Comparison of ENCODE assay signal across 24 cellular contexts in the genomic region with DNA sequence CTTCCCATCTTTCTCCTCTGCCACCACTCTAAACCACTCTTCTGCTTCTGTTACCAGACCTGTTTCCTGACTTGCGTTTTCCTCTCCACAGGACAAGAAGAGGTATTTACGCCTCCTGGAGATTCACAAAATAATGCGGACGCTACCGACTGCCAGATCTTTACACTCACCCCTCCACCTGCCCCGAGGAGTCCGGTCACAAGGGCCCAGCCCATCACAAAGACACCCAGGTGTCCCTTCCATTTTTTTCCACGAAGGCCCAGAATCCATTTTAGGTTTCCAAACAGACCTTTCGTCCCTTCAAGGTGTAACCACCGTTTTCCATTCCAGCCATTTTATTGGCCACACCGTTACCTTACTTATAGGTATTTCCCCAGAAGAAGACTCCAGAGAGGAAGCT. TPM values are rescaled to one million over a fixed set of nuclear protein-coding genes. Genes with fewer than 3 reads are reported as not detected.
DNase-seq lines count a peak whose midpoint lies in the region; ATAC-seq, FAIRE-seq and TF ChIP-seq lines count a peak whose summit lies in the region.
"Had no signal": no experiment of that assay in that cellular context is flagged by ENCODE, and none has a peak within 500 bp of the region (broad histone marks: within the 10 kb centered on the region; RNA-seq: fewer than 3 reads in every experiment).

No MANE protein-coding gene starts in this region.

- H3K27me3 ChIP-seq in GM23338 (ENCODE audit: insufficient read depth) (no peaks in the 10 kb centered on the region), K562 (ENCODE audit: control insufficient read depth in 2 of 2, insufficient read depth in 2 of 2, low read length in 2 of 2) (peaks cover 5 to 11% of the 10 kb centered on the region in 2 experiments; a peak in 3 of 5 replicates), neural progenitor cell (no peaks in the 10 kb centered on the region)
- no peaks in the 10 kb centered on the region for H3K27me3 ChIP-seq in effector memory CD4-positive, alpha-beta T cell (replicated peaks; ENCODE audit: control insufficient read depth, insufficient read depth, low read length, poor library complexity, severe bottlenecking)
- H3K27me3 ChIP-seq: BLaER1 had no signal

- WGBS in K562 (ENCODE audit: insufficient coverage, low coverage, missing lambda C conversion rate): 12% methylated on average over 11 of the region's 11 CpGs

- no peak for TF ChIP-seq RAD21 in K562 (CRISPR knock-in tag; conservative IDR thresholded peaks at IDR 0.05 in 1 of 2, IDR thresholded peaks at IDR 0.05 in 1 of 2)

- no TSS peak for BruUV-seq in K562 (replicated peaks; lab: Mats Ljungman, UMichigan)

- H3K36me3 Mint-ChIP-seq in GM23338 (ENCODE audit: low read depth): peaks cover 8% of the 10 kb centered on the region; the same call in 2 of the 3 replicates
- H3K36me3 Mint-ChIP-seq in neural progenitor cell: no peaks in the 10 kb centered on the region
- H3K36me3 Mint-ChIP-seq: CD14-positive monocyte; CD4-positive, alpha-beta memory T cell; CD4-positive, CD25-positive, alpha-beta regulatory T cell had no signal

- H3K36me3 ChIP-seq in GM23338 (ENCODE audit: insufficient read depth) (no peaks in the 10 kb centered on the region), K562 (ENCODE audit: control insufficient read depth, insufficient read depth, low read length) (no peaks in the 10 kb centered on the region), neural progenitor cell (no peaks in the 10 kb centered on the region)
- H3K36me3 ChIP-seq in effector memory CD4-positive, alpha-beta T cell (ENCODE audit: control insufficient read depth, insufficient read depth, low read length): no peaks in the 10 kb centered on the region
- H3K36me3 ChIP-seq: BE2C, BLaER1 had no signal

- H3K4me1 Mint-ChIP-seq in GM23338: peaks cover 8% of the 10 kb centered on the region
- peaks cover 4% of the 10 kb centered on the region for H3K4me1 Mint-ChIP-seq in neural progenitor cell
- H3K4me1 Mint-ChIP-seq: CD4-positive, CD25-positive, alpha-beta regulatory T cell had no signal

- POLR2A ChIA-PET in K562 (lab: Yijun Ruan, JAX): no interaction called here

- in situ Hi-C loops in K562 (cut with MboI): no loop called here

- H2AFZ ChIP-seq in GM23338 (peak overlapping the region; percentile 58; the same call in 1 of the 2 replicates), K562 (ENCODE audit: low read depth, low read length) (no peak overlapping the region), neural progenitor cell (replicated peaks) (peak overlapping the region; percentile 13)

- H4K20me1 ChIP-seq in GM23338 (replicated peaks; ENCODE audit: insufficient read depth) (no peaks in the 10 kb centered on the region), K562 (replicated peaks; ENCODE audit: control insufficient read depth, insufficient read depth, low read length) (no peaks in the 10 kb centered on the region), neural progenitor cell (ENCODE audit: low read depth) (no peaks in the 10 kb centered on the region)
- H4K20me1 ChIP-seq: BLaER1 had no signal

- H3K4me3 ChIP-seq in GM23338: no peak overlapping the region
- H3K4me3 ChIP-seq in K562: no peak overlapping the region
- no peak overlapping the region for H3K4me3 ChIP-seq in neural progenitor cell
- no peak overlapping the region for H3K4me3 ChIP-seq in effector memory CD4-positive, alpha-beta T cell (ENCODE audit: insufficient read depth, low read depth, low read length, poor library complexity, severe bottlenecking)
- H3K4me3 ChIP-seq: BLaER1 had no signal

- H3K9me3 ChIP-seq in K562 (replicated peaks; ENCODE audit: control insufficient read depth, insufficient read depth, low read depth, low read length) (no peaks in the 10 kb centered on the region), neural progenitor cell (ENCODE audit: low read depth) (no peaks in the 10 kb centered on the region)
- H3K9me3 ChIP-seq in effector memory CD4-positive, alpha-beta T cell (ENCODE audit: control insufficient read depth, low read length): no peaks in the 10 kb centered on the region
- H3K9me3 ChIP-seq: BE2C had no signal

- H3K9ac ChIP-seq in K562 (ENCODE audit: insufficient read depth in 1 of 2, low read depth in 2 of 2, low read length in 2 of 2) (no peak overlapping the region), neural progenitor cell (no peak overlapping the region)
- H3K9ac ChIP-seq: BLaER1 had no signal

- no peaks in the 10 kb centered on the region for H3F3A ChIP-seq in GM23338 (replicated peaks; ENCODE audit: low read depth)
- H3F3A ChIP-seq in neural progenitor cell (ENCODE audit: low read depth): no peaks in the 10 kb centered on the region

- no peak for ATAC-seq in GM23338
- ATAC-seq in K562: no peak
- no peak for ATAC-seq in HG03354 (IDR thresholded peaks at IDR 0.05; ENCODE audit: poor library complexity, severe bottlenecking, unreplicated experiment)

- TF ChIP-seq CTCF in GM23338 (conservative IDR thresholded peaks at IDR 0.05; ENCODE audit: low read depth in 2 of 2) (no peak), K562 (IDR thresholded peaks at IDR 0.05 in 2 of 3, conservative IDR thresholded peaks at IDR 0.05 in 1 of 3; ENCODE audit: insufficient read depth in 2 of 3, low read depth in 1 of 3, low read length in 3 of 3) (no peak), neural progenitor cell (IDR thresholded peaks at IDR 0.05) (no peak)

- H3K27ac ChIP-seq in GM23338 (ENCODE audit: low read depth) (no peak overlapping the region), K562 (ENCODE audit: extremely low read depth, low read depth, low read length) (no peak overlapping the region), neural progenitor cell (no peak overlapping the region)
- H3K27ac ChIP-seq in effector memory CD4-positive, alpha-beta T cell (ENCODE audit: insufficient read depth, low read length, poor library complexity, severe bottlenecking): no peak overlapping the region
- H3K27ac ChIP-seq: BLaER1 had no signal

- no peaks in the 10 kb centered on the region for H3K9me1 ChIP-seq in K562 (ENCODE audit: control insufficient read depth, insufficient read depth, low read length)

- no peak for TF ChIP-seq POLR2A in K562 (conservative IDR thresholded peaks at IDR 0.05)

- H3K4me3 Mint-ChIP-seq in GM23338: no peak overlapping the region
- no peak overlapping the region for H3K4me3 Mint-ChIP-seq in neural progenitor cell
- H3K4me3 Mint-ChIP-seq: CD14-positive monocyte; CD4-positive, alpha-beta memory T cell; CD4-positive, CD25-positive, alpha-beta regulatory T cell; CD8-positive, alpha-beta memory T cell had no signal

- H3K9me3 Mint-ChIP-seq in GM23338 (peaks cover 19% of the 10 kb centered on the region), neural progenitor cell (peaks cover 5% of the 10 kb centered on the region)
- H3K9me3 Mint-ChIP-seq: CD4-positive, alpha-beta memory T cell; CD8-positive, alpha-beta memory T cell had no signal

- no peak for FAIRE-seq in K562 (lab: Jason Lieb, UNC)
- FAIRE-seq: A204.1, G401.6, GM12891, GM19239 had no signal

- no peak for TF ChIP-seq EP300 in K562 (IDR thresholded peaks at IDR 0.05; ENCODE audit: low read length)

- intact Hi-C loops in K562 (cut with micrococcal nuclease): no loop called here

- no peaks in the 10 kb centered on the region for H3K79me2 ChIP-seq in GM23338 (replicated peaks; ENCODE audit: insufficient read depth)
- H3K79me2 ChIP-seq in K562 (ENCODE audit: control insufficient read depth, insufficient read depth, low read length): no peaks in the 10 kb centered on the region
- H3K79me2 ChIP-seq in neural progenitor cell (ENCODE audit: low read depth): no peaks in the 10 kb centered on the region

- DNase-seq in GM23338 (ENCODE audit: low spot score) (no peak), K562 (ENCODE audit: extremely low read depth in 1 of 4, low spot score in 3 of 4) (no peak), neural progenitor cell (ENCODE audit: low spot score) (no peak), DMS 273 (lab: John Stamatoyannopoulos, UW; ENCODE audit: unreplicated experiment) (no peak)
- no peak for DNase-seq in effector memory CD4-positive, alpha-beta T cell
- DNase-seq: 8988T; ACHN; BE2C; C1 segment of cervical spinal cord; CD4-positive, alpha-beta memory T cell; CD4-positive, CD25-positive, alpha-beta regulatory T cell; CD8-positive, alpha-beta memory T cell; COR-L47; DMS79 treated with DMSO at 0.1 percent for 48 hours; GF-D8 had no signal

- CTCF ChIA-PET in K562 (lab: Yijun Ruan, JAX; ENCODE audit: low intra/inter-chr PET ratio): no interaction called here

- H3K4me1 ChIP-seq in GM23338 (ENCODE audit: insufficient read depth) (no peaks in the 10 kb centered on the region), K562 (replicated peaks in 1 of 2; ENCODE audit: control insufficient read depth in 2 of 2, insufficient read depth in 2 of 2, low read length in 2 of 2) (peaks cover 3 to 4% of the 10 kb centered on the region in 2 experiments; a peak in 1 of 5 replicates), neural progenitor cell (no peaks in the 10 kb centered on the region)
- no peaks in the 10 kb centered on the region for H3K4me1 ChIP-seq in effector memory CD4-positive, alpha-beta T cell (ENCODE audit: control insufficient read depth, insufficient read depth, low read length, poor library complexity, severe bottlenecking)
- H3K4me1 ChIP-seq: BE2C, BLaER1 had no signal

- H3K4me2 ChIP-seq in GM23338 (no peak overlapping the region), K562 (ENCODE audit: insufficient read depth, low read length) (no peak overlapping the region), neural progenitor cell (no peak overlapping the region)
- H3K4me2 ChIP-seq: BLaER1 had no signal

- H3K27ac Mint-ChIP-seq in GM23338: no peak overlapping the region
- no peak overlapping the region for H3K27ac Mint-ChIP-seq in neural progenitor cell
- H3K27ac Mint-ChIP-seq: CD14-positive monocyte; CD4-positive, alpha-beta memory T cell; CD4-positive, CD25-positive, alpha-beta regulatory T cell had no signal

- peaks cover 10% of the 10 kb centered on the region for H3K27me3 Mint-ChIP-seq in GM23338 (ENCODE audit: insufficient read depth, low read depth, poor library complexity)
- peaks cover 6% of the 10 kb centered on the region for H3K27me3 Mint-ChIP-seq in neural progenitor cell (ENCODE audit: insufficient read depth, low read depth)

- H3K9me2 ChIP-seq in GM23338 (ENCODE audit: insufficient read depth): 0 out of 2 replicates have a peak, but pooled peaks cover 4% of the 10 kb centered on the region

RNA-seq across cellular contexts. Expression of gene ODAPH, which starts 8.2 kb away (rescaled TPM):
- not detected in 2 replicates for total RNA-seq in GM23338 (2014; rRNA removed; shearing (Covaris generic))
- polyA plus RNA-seq in GM23338 (2016; fragmentation: Nextera tagmentation; extraction: Ambion mirVana): not detected in 2 replicates
- not detected in 2 replicates for total RNA-seq in K562 (2011; cell fraction: chromatin; rRNA removed; ENCODE audit: low replicate concordance)
- not detected in 2 replicates for total RNA-seq in K562 (2011; cell fraction: nucleolus; rRNA removed)
- total RNA-seq in K562 (2011; cell fraction: nucleoplasm; rRNA removed): not detected in 2 replicates
- total RNA-seq in K562 (2014; rRNA removed): not detected in 2 replicates
- not detected in 2 replicates for total RNA-seq in K562 (2014; rRNA removed; fragmentation: Illumina TruSeq; extraction: Trizol)
- not detected in 2 replicates for total RNA-seq in K562 (2015; rRNA removed; fragmentation: Illumina TruSeq; extraction: Trizol)
- total RNA-seq in K562 (2021): not detected in 2 replicates
- not detected in 2 replicates for polyA plus RNA-seq in K562 (2011; rRNA removed)
- polyA plus RNA-seq in K562 (2011; cell fraction: cytosol; rRNA removed): 0.03 TPM in 1 of 2 replicates, not detected in the other
- polyA plus RNA-seq in K562 (2011; cell fraction: nucleus; rRNA removed): 0.20 TPM in 1 of 2 replicates, not detected in the other
- polyA plus RNA-seq in K562 (2012): not detected in 2 replicates
- not detected in 2 replicates for polyA plus RNA-seq in K562 (2014; fragmentation: Illumina TruSeq; extraction: Trizol)
- not detected for polyA plus RNA-seq in K562 (2014; fragmentation: Nextera tagmentation; extraction: Ambion mirVana)
- not detected in 2 replicates for polyA plus RNA-seq in K562 (2014; rRNA removed)
- polyA minus RNA-seq in K562 (2011; rRNA and poly(A)+ RNA removed): not detected in 2 replicates
- not detected in 2 replicates for polyA minus RNA-seq in K562 (2011; cell fraction: cytosol; rRNA and poly(A)+ RNA removed)
- polyA minus RNA-seq in K562 (2011; cell fraction: nucleus; rRNA and poly(A)+ RNA removed): not detected in 2 replicates
- not detected in 2 replicates for total RNA-seq in neural progenitor cell (ENCODE audit: low replicate concordance)
- total RNA-seq: A673; CD4-positive, alpha-beta memory T cell; CD4-positive, CD25-positive, alpha-beta regulatory T cell; CD8-positive, alpha-beta memory T cell had no signal
- polyA plus RNA-seq: AG04450; CD14-positive monocyte; CD4-positive, alpha-beta memory T cell; CD4-positive, CD25-positive, alpha-beta regulatory T cell had no signal

RNA-seq across cellular contexts. Expression of gene THAP6, which starts 49.8 kb away (rescaled TPM):
- total RNA-seq in GM23338 (2014; rRNA removed; shearing (Covaris generic)): 15.2 and 16.2 TPM in 2 replicates
- 7.4 and 9.0 TPM in 2 replicates for polyA plus RNA-seq in GM23338 (2016; fragmentation: Nextera tagmentation; extraction: Ambion mirVana)
- total RNA-seq in K562 (2011; cell fraction: chromatin; rRNA removed; ENCODE audit: low replicate concordance): 33.4 and 78.0 TPM in 2 replicates
- 19.3 and 24.9 TPM in 2 replicates for total RNA-seq in K562 (2011; cell fraction: nucleolus; rRNA removed)
- 44.7 and 73.7 TPM in 2 replicates for total RNA-seq in K562 (2011; cell fraction: nucleoplasm; rRNA removed)
- 8.9 and 12.0 TPM in 2 replicates for total RNA-seq in K562 (2014; rRNA removed)
- total RNA-seq in K562 (2014; rRNA removed; fragmentation: Illumina TruSeq; extraction: Trizol): 17.3 and 20.9 TPM in 2 replicates
- 14.6 and 15.4 TPM in 2 replicates for total RNA-seq in K562 (2015; rRNA removed; fragmentation: Illumina TruSeq; extraction: Trizol)
- total RNA-seq in K562 (2021): 13.7 and 15.1 TPM in 2 replicates
- 25.3 and 30.4 TPM in 2 replicates for polyA plus RNA-seq in K562 (2011; rRNA removed)
- polyA plus RNA-seq in K562 (2011; cell fraction: cytosol; rRNA removed): 6.0 and 9.4 TPM in 2 replicates
- polyA plus RNA-seq in K562 (2011; cell fraction: nucleus; rRNA removed): 41.4 and 43.1 TPM in 2 replicates
- polyA plus RNA-seq in K562 (2012): 7.6 and 16.7 TPM in 2 replicates
- 18.1 and 19.8 TPM in 2 replicates for polyA plus RNA-seq in K562 (2014; fragmentation: Illumina TruSeq; extraction: Trizol)
- polyA plus RNA-seq in K562 (2014; fragmentation: Nextera tagmentation; extraction: Ambion mirVana): 10 to 100 TPM; 16.3 to 20.1 TPM
- 18.0 and 20.7 TPM in 2 replicates for polyA plus RNA-seq in K562 (2014; rRNA removed)
- polyA minus RNA-seq in K562 (2011; rRNA and poly(A)+ RNA removed): 30.6 and 35.1 TPM in 2 replicates
- polyA minus RNA-seq in K562 (2011; cell fraction: cytosol; rRNA and poly(A)+ RNA removed): 7.3 and 9.7 TPM in 2 replicates
- 31.6 and 48.1 TPM in 2 replicates for polyA minus RNA-seq in K562 (2011; cell fraction: nucleus; rRNA and poly(A)+ RNA removed)
- total RNA-seq in neural progenitor cell (ENCODE audit: low replicate concordance): 25.3 and 30.6 TPM in 2 replicates

RNA-seq across cellular contexts. Expression of gene RCHY1, which starts 49.8 kb away (rescaled TPM):
- total RNA-seq in GM23338 (2014; rRNA removed; shearing (Covaris generic)): 42.9 and 50.9 TPM in 2 replicates
- polyA plus RNA-seq in GM23338 (2016; fragmentation: Nextera tagmentation; extraction: Ambion mirVana): 43.8 and 46.5 TPM in 2 replicates
- 13.2 and 35.2 TPM in 2 replicates for total RNA-seq in K562 (2011; cell fraction: chromatin; rRNA removed; ENCODE audit: low replicate concordance)
- 4.5 and 8.4 TPM in 2 replicates for total RNA-seq in K562 (2011; cell fraction: nucleolus; rRNA removed)
- 18.8 and 26.3 TPM in 2 replicates for total RNA-seq in K562 (2011; cell fraction: nucleoplasm; rRNA removed)
- 33.1 and 36.7 TPM in 2 replicates for total RNA-seq in K562 (2014; rRNA removed)
- total RNA-seq in K562 (2014; rRNA removed; fragmentation: Illumina TruSeq; extraction: Trizol): 41.5 and 45.1 TPM in 2 replicates
- 24.8 and 27.3 TPM in 2 replicates for total RNA-seq in K562 (2015; rRNA removed; fragmentation: Illumina TruSeq; extraction: Trizol)
- total RNA-seq in K562 (2021): 41.6 and 45.9 TPM in 2 replicates
- polyA plus RNA-seq in K562 (2011; rRNA removed): 48.6 and 84.0 TPM in 2 replicates
- polyA plus RNA-seq in K562 (2011; cell fraction: cytosol; rRNA removed): 13.8 and 31.0 TPM in 2 replicates
- 20.0 and 29.9 TPM in 2 replicates for polyA plus RNA-seq in K562 (2011; cell fraction: nucleus; rRNA removed)
- polyA plus RNA-seq in K562 (2012): 39.8 and 104 TPM in 2 replicates
- polyA plus RNA-seq in K562 (2014; fragmentation: Illumina TruSeq; extraction: Trizol): 52.2 and 56.6 TPM in 2 replicates
- 10 to 100 TPM; 71.2 to 85.1 TPM for polyA plus RNA-seq in K562 (2014; fragmentation: Nextera tagmentation; extraction: Ambion mirVana)
- polyA plus RNA-seq in K562 (2014; rRNA removed): 37.3 and 38.2 TPM in 2 replicates
- 73.0 and 104 TPM in 2 replicates for polyA minus RNA-seq in K562 (2011; rRNA and poly(A)+ RNA removed)
- polyA minus RNA-seq in K562 (2011; cell fraction: cytosol; rRNA and poly(A)+ RNA removed): 21.3 and 24.3 TPM in 2 replicates
- polyA minus RNA-seq in K562 (2011; cell fraction: nucleus; rRNA and poly(A)+ RNA removed): 19.4 and 26.2 TPM in 2 replicates
- 13.4 and 33.4 TPM in 2 replicates for total RNA-seq in neural progenitor cell (ENCODE audit: low replicate concordance)
